Comparison of ENCODE assay signal across 15 cellular contexts in genomic region chr2:83224591-83224990, GRCh38.
A peak's percentile ranks its signal among the peaks of the same experiment; 100 is the strongest.
DNase-seq lines count a peak whose midpoint lies in the region; ATAC-seq and TF ChIP-seq lines count a peak whose summit lies in the region.
"Had no signal": no experiment of that assay in that cellular context is flagged by ENCODE, and none has a peak within 500 bp of the region (broad histone marks: within the 10 kb centered on the region; RNA-seq: fewer than 3 reads in every experiment).

No MANE protein-coding gene starts in this region.

- H3K9ac ChIP-seq in neural cell (ENCODE audit: low read length), result no peak overlapping the region
- H3K9ac ChIP-seq in smooth muscle cell (ENCODE audit: low read depth), result no peak overlapping the region

- H3K9me2 ChIP-seq in neural cell (ENCODE audit: insufficient read depth, low read length), result no peaks in the 10 kb centered on the region

- H3F3A ChIP-seq in neural cell (ENCODE audit: insufficient read depth, low read length, poor library complexity, severe bottlenecking) (no peaks in the 10 kb centered on the region), smooth muscle cell (ENCODE audit: low read depth) (no peaks in the 10 kb centered on the region)

- TF ChIP-seq RAD21 in neural cell (conservative IDR thresholded peaks at IDR 0.05), result no peak

- H2AFZ ChIP-seq in neural cell (ENCODE audit: low read depth, low read length), result peak overlapping the region; percentile 11
- peak overlapping the region; percentile 14 for H2AFZ ChIP-seq in smooth muscle cell (ENCODE audit: low read depth)
- H2AFZ ChIP-seq: GM23338 had no signal

- H3K4me1 ChIP-seq in smooth muscle cell (ENCODE audit: low read depth) (no peaks in the 10 kb centered on the region), foreskin keratinocyte (no peaks in the 10 kb centered on the region)

- 89% methylated on average over 3 of the region's 3 CpGs for WGBS in smooth muscle cell (ENCODE audit: low lambda C conversion rate)

- ATAC-seq in GM18502 (IDR thresholded peaks at IDR 0.05; ENCODE audit: poor library complexity, unreplicated experiment) (no peak), foreskin keratinocyte (no peak)
- ATAC-seq: GM23338 had no signal

- no peak for TF ChIP-seq EP300 in neural cell (conservative IDR thresholded peaks at IDR 0.05; ENCODE audit: poor library complexity, severe bottlenecking)

- H3K27me3 ChIP-seq in neural cell (ENCODE audit: insufficient read depth, low read depth, low read length) (no peaks in the 10 kb centered on the region), smooth muscle cell (ENCODE audit: low read depth) (no peaks in the 10 kb centered on the region), foreskin keratinocyte (no peaks in the 10 kb centered on the region)

- no peaks in the 10 kb centered on the region for H3K9me3 ChIP-seq in neural cell (ENCODE audit: low read length)
- H3K9me3 ChIP-seq in smooth muscle cell (replicated peaks; ENCODE audit: low read depth), result no peaks in the 10 kb centered on the region

- no peak overlapping the region for H3K4me2 ChIP-seq in neural cell (ENCODE audit: low read length)
- H3K4me2 ChIP-seq in smooth muscle cell, result no peak overlapping the region
- H3K4me2 ChIP-seq: GM23338 had no signal

- no peaks in the 10 kb centered on the region for H3K79me2 ChIP-seq in neural cell (replicated peaks; ENCODE audit: insufficient read depth, low read length)
- H3K79me2 ChIP-seq in smooth muscle cell (ENCODE audit: low read depth), result no peaks in the 10 kb centered on the region

- DNase-seq in NCI-H345 (lab: John Stamatoyannopoulos, UW) (peak; percentile 15), NCI-H345 treated with DMSO at 0.1 percent for 48 hours (lab: John Stamatoyannopoulos, UW; ENCODE audit: unreplicated experiment) (no peak), inferior parietal cortex (ENCODE audit: extremely low spot score) (peak; percentile 39), smooth muscle cell (lab: John Stamatoyannopoulos, UW; ENCODE audit: unreplicated experiment) (no peak), G401 (ENCODE audit: low spot score) (no peak), foreskin keratinocyte (no peak)
- DNase-seq: ACHN; C1 segment of cervical spinal cord; Calu3; CD4-positive, alpha-beta T cell; DMS 273 treated with DMSO at 0.1 percent for 48 hours; H9 had no signal

- TF ChIP-seq CTCF in neural cell (IDR thresholded peaks at IDR 0.05; ENCODE audit: poor library complexity, severe bottlenecking) (no peak), smooth muscle cell (IDR thresholded peaks at IDR 0.05; ENCODE audit: borderline replicate concordance, insufficient read depth, poor library complexity, severe bottlenecking) (no peak), foreskin keratinocyte (conservative IDR thresholded peaks at IDR 0.05) (no peak)

- no peaks in the 10 kb centered on the region for H3K36me3 ChIP-seq in neural cell (ENCODE audit: insufficient read depth, low read length)
- H3K36me3 ChIP-seq in smooth muscle cell (ENCODE audit: low read depth), result no peaks in the 10 kb centered on the region

- H3K4me3 ChIP-seq in neural cell (ENCODE audit: low read length), result no peak overlapping the region
- no peak overlapping the region for H3K4me3 ChIP-seq in smooth muscle cell
- H3K4me3 ChIP-seq: GM23338 had no signal

- H4K20me1 ChIP-seq in neural cell (ENCODE audit: insufficient read depth) (no peaks in the 10 kb centered on the region), smooth muscle cell (ENCODE audit: low read depth) (no peaks in the 10 kb centered on the region)

- in situ Hi-C loops in G401 (cut with HindIII; ENCODE audit: low sequenced_read_pairs), result no loop called here

- H3K27ac ChIP-seq in neural cell (ENCODE audit: low read length), result no peak overlapping the region
- H3K27ac ChIP-seq in smooth muscle cell (ENCODE audit: low read depth), result no peak overlapping the region
- no peak overlapping the region for H3K27ac ChIP-seq in foreskin keratinocyte

TF ChIP-seq in neural cell, 6 proteins besides CTCF, POLR2A, EP300 and RAD21:
- TF ChIP-seq MXI1 (conservative IDR thresholded peaks at IDR 0.05; ENCODE audit: poor library complexity, severe bottlenecking), result no peak
- TF ChIP-seq POLR2AphosphoS5 (IDR thresholded peaks at IDR 0.05), result no peak
- TF ChIP-seq, protein P1, sequence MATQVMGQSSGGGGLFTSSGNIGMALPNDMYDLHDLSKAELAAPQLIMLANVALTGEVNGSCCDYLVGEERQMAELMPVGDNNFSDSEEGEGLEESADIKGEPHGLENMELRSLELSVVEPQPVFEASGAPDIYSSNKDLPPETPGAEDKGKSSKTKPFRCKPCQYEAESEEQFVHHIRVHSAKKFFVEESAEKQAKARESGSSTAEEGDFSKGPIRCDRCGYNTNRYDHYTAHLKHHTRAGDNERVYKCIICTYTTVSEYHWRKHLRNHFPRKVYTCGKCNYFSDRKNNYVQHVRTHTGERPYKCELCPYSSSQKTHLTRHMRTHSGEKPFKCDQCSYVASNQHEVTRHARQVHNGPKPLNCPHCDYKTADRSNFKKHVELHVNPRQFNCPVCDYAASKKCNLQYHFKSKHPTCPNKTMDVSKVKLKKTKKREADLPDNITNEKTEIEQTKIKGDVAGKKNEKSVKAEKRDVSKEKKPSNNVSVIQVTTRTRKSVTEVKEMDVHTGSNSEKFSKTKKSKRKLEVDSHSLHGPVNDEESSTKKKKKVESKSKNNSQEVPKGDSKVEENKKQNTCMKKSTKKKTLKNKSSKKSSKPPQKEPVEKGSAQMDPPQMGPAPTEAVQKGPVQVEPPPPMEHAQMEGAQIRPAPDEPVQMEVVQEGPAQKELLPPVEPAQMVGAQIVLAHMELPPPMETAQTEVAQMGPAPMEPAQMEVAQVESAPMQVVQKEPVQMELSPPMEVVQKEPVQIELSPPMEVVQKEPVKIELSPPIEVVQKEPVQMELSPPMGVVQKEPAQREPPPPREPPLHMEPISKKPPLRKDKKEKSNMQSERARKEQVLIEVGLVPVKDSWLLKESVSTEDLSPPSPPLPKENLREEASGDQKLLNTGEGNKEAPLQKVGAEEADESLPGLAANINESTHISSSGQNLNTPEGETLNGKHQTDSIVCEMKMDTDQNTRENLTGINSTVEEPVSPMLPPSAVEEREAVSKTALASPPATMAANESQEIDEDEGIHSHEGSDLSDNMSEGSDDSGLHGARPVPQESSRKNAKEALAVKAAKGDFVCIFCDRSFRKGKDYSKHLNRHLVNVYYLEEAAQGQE (IDR thresholded peaks at IDR 0.05; ENCODE audit: borderline replicate concordance), result no peak
- TF ChIP-seq EZH2 (IDR thresholded peaks at IDR 0.05; ENCODE audit: borderline replicate concordance, insufficient read depth, low read length, poor library complexity, severe bottlenecking), result no peak

Comparison
In these comparisons a context has a peak if more than half of its experiments do, and no peak if none do; other contexts are left out.
1. DNase-seq: peak in NCI-H345 (single experiment) and inferior parietal cortex (single experiment); none in NCI-H345 treated with DMSO at 0.1 percent for 48 hours (single experiment), smooth muscle cell (single experiment), G401 (single experiment) and foreskin keratinocyte (0 of 2).